Comparison of ENCODE assay signal across 8 cellular contexts in the genomic region with DNA sequence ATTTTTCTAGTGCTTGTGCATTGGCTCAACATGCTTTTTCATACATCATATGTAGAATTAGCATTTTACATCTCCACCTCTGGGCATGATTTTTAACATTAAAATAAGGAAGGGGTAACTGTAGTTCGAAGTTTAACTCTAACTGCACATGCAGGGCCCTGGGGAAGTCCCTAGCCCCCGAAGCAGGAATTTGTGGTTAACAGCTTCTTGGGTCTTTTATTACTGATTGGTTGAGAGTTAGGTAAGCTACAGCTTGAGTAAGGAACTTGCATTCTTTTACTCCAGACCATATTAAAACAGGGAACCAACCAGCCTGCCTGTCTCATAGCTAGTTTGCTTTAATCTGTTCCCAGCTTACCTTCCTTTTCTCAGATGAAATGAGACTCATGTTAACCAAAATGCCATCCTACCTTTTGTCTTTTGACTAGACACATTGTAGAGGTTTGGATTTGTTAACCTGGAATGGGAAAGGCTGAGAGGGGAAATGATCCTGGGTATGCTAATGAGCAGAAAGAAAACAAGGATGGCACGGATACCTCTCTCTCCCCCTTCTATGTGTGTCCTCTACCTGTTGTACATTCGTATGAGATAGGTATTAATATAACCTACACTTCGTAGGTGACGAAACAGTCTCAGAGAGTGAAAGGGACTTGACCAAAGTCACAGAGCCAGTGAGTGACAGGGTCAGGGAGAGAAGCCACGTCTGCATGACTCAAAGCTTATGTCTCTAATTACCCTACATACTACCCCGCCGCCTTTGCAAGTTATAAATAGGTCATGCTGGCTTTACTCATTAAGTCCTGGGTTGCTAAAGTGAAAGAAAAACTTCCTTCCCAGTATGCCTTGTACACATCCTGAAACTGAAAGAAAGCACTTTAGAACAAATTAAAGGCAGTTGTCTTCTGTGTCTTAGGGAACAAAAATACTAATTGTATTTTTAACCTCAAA.
DNase-seq lines count a peak whose midpoint lies in the region; ATAC-seq and TF ChIP-seq lines count a peak whose summit lies in the region.

No MANE protein-coding gene starts in this region.

- DNase-seq in CD4-positive, alpha-beta T cell: peak in 5 of 10 experiments; percentile 0 to 32 (median 6)
- DNase-seq in HL-60 (ENCODE audit: low read depth in 1 of 2, low spot score in 1 of 2) (peak; percentile 16 to 73), NCI-H1092 (lab: John Stamatoyannopoulos, UW) (no peak), HUDEP-2 (lab: John Stamatoyannopoulos, UW; ENCODE audit: unreplicated experiment in 76 of 76) (no peak), NCI-H774 (lab: John Stamatoyannopoulos, UW) (no peak)
- DNase-seq in activated CD4-positive, alpha-beta memory T cell treated with anti-CD3 and anti-CD28 coated beads for 36 hours: peak; percentile 60

- H3K9me3 Mint-ChIP-seq in CD4-positive, alpha-beta T cell: no peaks in the 10 kb centered on the region
- H3K9me3 Mint-ChIP-seq in activated CD4-positive, alpha-beta memory T cell treated with anti-CD3 and anti-CD28 coated beads for 36 hours: peaks cover 4% of the 10 kb centered on the region

- H3K4me3 ChIP-seq in HL-60 (replicated peaks; ENCODE audit: insufficient read depth, low read length) (0 out of 2 replicates have a peak overlapping the region, but pooled peaks have one; percentile 6), muscle layer of duodenum (ENCODE audit: low read depth in 1 of 2, low read length in 2 of 2) (peak overlapping the region in 1 of 2 donors; percentile 42)

- CTCF ChIA-PET in CD4-positive, alpha-beta T cell (lab: Charles Lee): no interaction called here
- CTCF ChIA-PET in activated CD4-positive, alpha-beta memory T cell treated with anti-CD3 and anti-CD28 coated beads for 36 hours (lab: Charles Lee): no interaction called here

- no peak for TF ChIP-seq CTCF in CD4-positive, alpha-beta T cell (IDR thresholded peaks at IDR 0.05)
- no peak for TF ChIP-seq CTCF in HL-60 (IDR thresholded peaks at IDR 0.05; ENCODE audit: insufficient read depth, low read length)

- intact Hi-C loops in CD4-positive, alpha-beta T cell (cut with DNase I, micrococcal nuclease): no loop called here
- intact Hi-C loops in activated CD4-positive, alpha-beta memory T cell treated with anti-CD3 and anti-CD28 coated beads for 36 hours (cut with micrococcal nuclease): loop anchor here (1.0 to 10.0 kb wide), 6 partner anchors 71 to 904 kb away; no protein-coding TSS in a partner anchor

- H3K27me3 ChIP-seq in CD4-positive, alpha-beta T cell (ENCODE audit: control insufficient read depth, insufficient read depth, low read length): no peaks in the 10 kb centered on the region
- no peaks in the 10 kb centered on the region for H3K27me3 ChIP-seq in HL-60 (ENCODE audit: insufficient read depth, poor library complexity, severe bottlenecking)
- H3K27me3 ChIP-seq in muscle layer of duodenum (ENCODE audit: low read depth, low read length): no peaks in the 10 kb centered on the region

- peaks cover 32% of the 10 kb centered on the region for H3K4me1 Mint-ChIP-seq in CD4-positive, alpha-beta T cell (ENCODE audit: low read depth)
- H3K4me1 Mint-ChIP-seq in activated CD4-positive, alpha-beta memory T cell treated with anti-CD3 and anti-CD28 coated beads for 36 hours (ENCODE audit: low read depth): peaks cover 34% of the 10 kb centered on the region

- H3K36me3 ChIP-seq in muscle layer of duodenum (ENCODE audit: control insufficient read depth in 1 of 2, insufficient read depth in 2 of 2, low read length in 2 of 2): no peaks in the 10 kb centered on the region

- H3K27me3 Mint-ChIP-seq in CD4-positive, alpha-beta T cell: no peaks in the 10 kb centered on the region
- no peaks in the 10 kb centered on the region for H3K27me3 Mint-ChIP-seq in activated CD4-positive, alpha-beta memory T cell treated with anti-CD3 and anti-CD28 coated beads for 36 hours

- peak; percentile 74 for ATAC-seq in CD4-positive, alpha-beta T cell (ENCODE audit: poor library complexity)
- peak; percentile 94 for ATAC-seq in GM21381 (IDR thresholded peaks at IDR 0.05; ENCODE audit: unreplicated experiment)

- H3K4me3 Mint-ChIP-seq in CD4-positive, alpha-beta T cell: peak overlapping the region; percentile 89
- peak overlapping the region; percentile 64 for H3K4me3 Mint-ChIP-seq in activated CD4-positive, alpha-beta memory T cell treated with anti-CD3 and anti-CD28 coated beads for 36 hours

- POLR2A ChIA-PET in CD4-positive, alpha-beta T cell (lab: Charles Lee): interaction anchor here (0.6 to 1.8 kb wide), 3 partner anchors 70 to 698 kb away, joined by 3 to 5 read pairs (median 3); no protein-coding TSS in a partner anchor
- POLR2A ChIA-PET in activated CD4-positive, alpha-beta memory T cell treated with anti-CD3 and anti-CD28 coated beads for 36 hours (lab: Charles Lee): interaction anchor here (1.0 kb wide), 1 partner anchor 120 kb away, joined by 3 read pairs; no protein-coding TSS in a partner anchor

- no peaks in the 10 kb centered on the region for H3K4me1 ChIP-seq in muscle layer of duodenum (ENCODE audit: control insufficient read depth in 1 of 2, insufficient read depth in 2 of 2, low read length in 2 of 2)

- no peaks in the 10 kb centered on the region for H3K9me3 ChIP-seq in CD4-positive, alpha-beta T cell (ENCODE audit: control insufficient read depth, low read length)
- H3K9me3 ChIP-seq in muscle layer of duodenum (ENCODE audit: control insufficient read depth in 1 of 2, low read length in 2 of 2): peaks cover 0 to under 1% of the 10 kb centered on the region in 2 donors

- peak overlapping the region; percentile 69 for H3K27ac ChIP-seq in CD4-positive, alpha-beta T cell (ENCODE audit: low read depth, low read length)
- H3K27ac ChIP-seq in HL-60 (replicated peaks) (peak overlapping the region; percentile 74), muscle layer of duodenum (ENCODE audit: low read length) (peak overlapping the region; percentile 62)

- H3K27ac Mint-ChIP-seq in CD4-positive, alpha-beta T cell: peak overlapping the region; percentile 92
- H3K27ac Mint-ChIP-seq in activated CD4-positive, alpha-beta memory T cell treated with anti-CD3 and anti-CD28 coated beads for 36 hours: peak overlapping the region; percentile 87

- H3K36me3 Mint-ChIP-seq in CD4-positive, alpha-beta T cell (ENCODE audit: low read depth): no peaks in the 10 kb centered on the region
- H3K36me3 Mint-ChIP-seq in activated CD4-positive, alpha-beta memory T cell treated with anti-CD3 and anti-CD28 coated beads for 36 hours: no peaks in the 10 kb centered on the region

Comparison
In these comparisons a context has a peak if more than half of its experiments do, and no peak if none do; other contexts are left out.
1. DNase-seq: peak in HL-60 (2 of 2) and activated CD4-positive, alpha-beta memory T cell treated with anti-CD3 and anti-CD28 coated beads for 36 hours (single experiment); none in NCI-H1092 (single experiment), HUDEP-2 (0 of 76) and NCI-H774 (single experiment).
2. Peak in every context shown above with its lines, with median percentiles within 50 percentile points of each other: H3K27ac ChIP-seq.